ENCODE assay signal across 1 cellular context in the genomic region with DNA sequence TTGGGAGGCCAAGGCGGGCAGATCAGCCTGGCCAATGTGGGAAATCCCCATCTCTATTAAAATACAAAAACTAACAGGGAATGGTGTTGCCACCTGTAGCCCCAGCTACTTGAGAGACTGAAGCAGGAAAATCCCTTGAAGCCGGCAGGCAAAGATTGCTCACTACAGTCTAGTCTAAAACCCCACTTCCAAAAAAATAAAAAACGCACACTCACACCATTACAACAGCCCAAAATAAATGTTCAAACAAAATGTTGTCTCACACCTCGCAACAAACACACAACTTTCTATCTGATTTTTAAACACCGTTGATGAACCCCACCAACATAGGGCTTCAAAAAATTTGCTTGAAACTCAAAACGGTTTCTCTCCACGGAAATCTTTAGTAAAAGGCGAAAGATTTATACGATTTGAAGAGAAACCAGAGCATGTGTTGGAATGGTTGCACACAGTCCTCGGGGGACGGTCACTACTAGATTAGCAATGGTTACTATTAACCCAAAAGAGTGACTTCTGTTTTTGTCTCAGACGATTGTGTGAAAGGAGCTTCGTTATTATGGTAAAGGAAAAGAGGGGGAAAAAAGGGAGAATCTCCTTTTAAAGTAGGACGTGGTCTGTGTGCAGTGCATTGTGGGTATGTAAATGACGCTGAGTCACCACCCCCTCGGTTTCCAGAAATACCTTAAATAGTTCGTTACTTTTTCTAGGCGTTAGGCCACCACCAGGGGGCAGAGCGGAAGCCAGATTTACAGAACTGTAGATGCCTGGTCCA.
TF ChIP-seq lines count a peak whose summit lies in the region.

RNU5D-1 (minus strand) TSS at position 430 of the 772 bp plus-strand sequence.

TF ChIP-seq in K562, 482 proteins besides CTCF, POLR2A, EP300 and RAD21 (continued from another document and continues in another):
- TF ChIP-seq FOXM1 (IDR thresholded peaks at IDR 0.05; ENCODE audit: low read depth) (0 out of 2 replicates have a peak, but pooled peaks have one; percentile 61), FOXM1 (CRISPR knock-in tag; IDR thresholded peaks at IDR 0.05; ENCODE audit: low read depth) (peak; percentile 66; the same call in 1 of the 2 replicates), NEUROD1 (IDR thresholded peaks at IDR 0.05; ENCODE audit: borderline replicate concordance, low read depth, low read length, partially characterized antibody) (peak; percentile 86), BRD9 (IDR thresholded peaks at IDR 0.05; ENCODE audit: low read depth, partially characterized antibody) (peak; percentile 92), SUPT5H (IDR thresholded peaks at IDR 0.05) (peak; percentile 100), CCNT2 (IDR thresholded peaks at IDR 0.05; ENCODE audit: borderline replicate concordance, extremely low read depth, insufficient read length, low read depth, low read length) (peak; percentile 50), HES1 (IDR thresholded peaks at IDR 0.05; ENCODE audit: low read depth) (no peak), SREBF2 (CRISPR knock-in tag; IDR thresholded peaks at IDR 0.05) (0 out of 2 replicates have a peak, but pooled peaks have one; percentile 25), RNF2 (IDR thresholded peaks at IDR 0.05) (peak; percentile 100), CTCFL (IDR thresholded peaks at IDR 0.05; ENCODE audit: borderline replicate concordance, insufficient read depth, low read depth, low read length, poor library complexity, severe bottlenecking) (peak; percentile 89), PCBP1 (IDR thresholded peaks at IDR 0.05; ENCODE audit: low read depth, low read length, poor library complexity, severe bottlenecking) (no peak), NELFE (IDR thresholded peaks at IDR 0.05; ENCODE audit: insufficient read depth, insufficient read length) (peak; percentile 74), RBFOX2 (IDR thresholded peaks at IDR 0.05; ENCODE audit: low read depth, low read length) (peak; percentile 82), TSC22D4 (tag; IDR thresholded peaks at IDR 0.05) (no peak), ATF7 (IDR thresholded peaks at IDR 0.05) (peak; percentile 87), ZNF277 (CRISPR knock-in tag; IDR thresholded peaks at IDR 0.05; ENCODE audit: borderline replicate concordance) (no peak), GTF3C2 (IDR thresholded peaks at IDR 0.05; ENCODE audit: borderline replicate concordance, extremely low read depth, insufficient read length) (peak; percentile 31), TARDBP (IDR thresholded peaks at IDR 0.05) (peak; percentile 99), BHLHE40 (IDR thresholded peaks at IDR 0.05; ENCODE audit: low read length) (peak; percentile 4; the same call in 1 of the 2 replicates), C11orf30 (IDR thresholded peaks at IDR 0.05; ENCODE audit: low read depth) (peak; percentile 94), STAT5A (IDR thresholded peaks at IDR 0.05; ENCODE audit: borderline replicate concordance, low read length) (peak; percentile 92), ZNF143 (CRISPR knock-in tag; IDR thresholded peaks at IDR 0.05) (peak; percentile 90), ERF (CRISPR knock-in tag; IDR thresholded peaks at IDR 0.05) (peak; percentile 100), SRSF3 (IDR thresholded peaks at IDR 0.05; ENCODE audit: insufficient read depth, low read length) (no peak), ZNF24 (IDR thresholded peaks at IDR 0.05) (peak; percentile 64)
- TF ChIP-seq, protein P1, sequence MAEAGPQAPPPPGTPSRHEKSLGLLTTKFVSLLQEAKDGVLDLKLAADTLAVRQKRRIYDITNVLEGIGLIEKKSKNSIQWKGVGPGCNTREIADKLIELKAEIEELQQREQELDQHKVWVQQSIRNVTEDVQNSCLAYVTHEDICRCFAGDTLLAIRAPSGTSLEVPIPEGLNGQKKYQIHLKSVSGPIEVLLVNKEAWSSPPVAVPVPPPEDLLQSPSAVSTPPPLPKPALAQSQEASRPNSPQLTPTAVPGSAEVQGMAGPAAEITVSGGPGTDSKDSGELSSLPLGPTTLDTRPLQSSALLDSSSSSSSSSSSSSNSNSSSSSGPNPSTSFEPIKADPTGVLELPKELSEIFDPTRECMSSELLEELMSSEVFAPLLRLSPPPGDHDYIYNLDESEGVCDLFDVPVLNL (CRISPR knock-in tag; IDR thresholded peaks at IDR 0.05; ENCODE audit: low read depth), result peak; percentile 39; the same call in 1 of the 2 replicates
- TF ChIP-seq, protein P2, sequence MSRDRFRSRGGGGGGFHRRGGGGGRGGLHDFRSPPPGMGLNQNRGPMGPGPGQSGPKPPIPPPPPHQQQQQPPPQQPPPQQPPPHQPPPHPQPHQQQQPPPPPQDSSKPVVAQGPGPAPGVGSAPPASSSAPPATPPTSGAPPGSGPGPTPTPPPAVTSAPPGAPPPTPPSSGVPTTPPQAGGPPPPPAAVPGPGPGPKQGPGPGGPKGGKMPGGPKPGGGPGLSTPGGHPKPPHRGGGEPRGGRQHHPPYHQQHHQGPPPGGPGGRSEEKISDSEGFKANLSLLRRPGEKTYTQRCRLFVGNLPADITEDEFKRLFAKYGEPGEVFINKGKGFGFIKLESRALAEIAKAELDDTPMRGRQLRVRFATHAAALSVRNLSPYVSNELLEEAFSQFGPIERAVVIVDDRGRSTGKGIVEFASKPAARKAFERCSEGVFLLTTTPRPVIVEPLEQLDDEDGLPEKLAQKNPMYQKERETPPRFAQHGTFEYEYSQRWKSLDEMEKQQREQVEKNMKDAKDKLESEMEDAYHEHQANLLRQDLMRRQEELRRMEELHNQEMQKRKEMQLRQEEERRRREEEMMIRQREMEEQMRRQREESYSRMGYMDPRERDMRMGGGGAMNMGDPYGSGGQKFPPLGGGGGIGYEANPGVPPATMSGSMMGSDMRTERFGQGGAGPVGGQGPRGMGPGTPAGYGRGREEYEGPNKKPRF (IDR thresholded peaks at IDR 0.05; ENCODE audit: low read depth, low read length), result peak; percentile 67
- TF ChIP-seq, protein P3, sequence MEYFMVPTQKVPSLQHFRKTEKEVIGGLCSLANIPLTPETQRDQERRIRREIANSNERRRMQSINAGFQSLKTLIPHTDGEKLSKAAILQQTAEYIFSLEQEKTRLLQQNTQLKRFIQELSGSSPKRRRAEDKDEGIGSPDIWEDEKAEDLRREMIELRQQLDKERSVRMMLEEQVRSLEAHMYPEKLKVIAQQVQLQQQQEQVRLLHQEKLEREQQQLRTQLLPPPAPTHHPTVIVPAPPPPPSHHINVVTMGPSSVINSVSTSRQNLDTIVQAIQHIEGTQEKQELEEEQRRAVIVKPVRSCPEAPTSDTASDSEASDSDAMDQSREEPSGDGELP (CRISPR knock-in tag; IDR thresholded peaks at IDR 0.05; ENCODE audit: borderline replicate concordance), result peak; percentile 33
- TF ChIP-seq, protein P4, sequence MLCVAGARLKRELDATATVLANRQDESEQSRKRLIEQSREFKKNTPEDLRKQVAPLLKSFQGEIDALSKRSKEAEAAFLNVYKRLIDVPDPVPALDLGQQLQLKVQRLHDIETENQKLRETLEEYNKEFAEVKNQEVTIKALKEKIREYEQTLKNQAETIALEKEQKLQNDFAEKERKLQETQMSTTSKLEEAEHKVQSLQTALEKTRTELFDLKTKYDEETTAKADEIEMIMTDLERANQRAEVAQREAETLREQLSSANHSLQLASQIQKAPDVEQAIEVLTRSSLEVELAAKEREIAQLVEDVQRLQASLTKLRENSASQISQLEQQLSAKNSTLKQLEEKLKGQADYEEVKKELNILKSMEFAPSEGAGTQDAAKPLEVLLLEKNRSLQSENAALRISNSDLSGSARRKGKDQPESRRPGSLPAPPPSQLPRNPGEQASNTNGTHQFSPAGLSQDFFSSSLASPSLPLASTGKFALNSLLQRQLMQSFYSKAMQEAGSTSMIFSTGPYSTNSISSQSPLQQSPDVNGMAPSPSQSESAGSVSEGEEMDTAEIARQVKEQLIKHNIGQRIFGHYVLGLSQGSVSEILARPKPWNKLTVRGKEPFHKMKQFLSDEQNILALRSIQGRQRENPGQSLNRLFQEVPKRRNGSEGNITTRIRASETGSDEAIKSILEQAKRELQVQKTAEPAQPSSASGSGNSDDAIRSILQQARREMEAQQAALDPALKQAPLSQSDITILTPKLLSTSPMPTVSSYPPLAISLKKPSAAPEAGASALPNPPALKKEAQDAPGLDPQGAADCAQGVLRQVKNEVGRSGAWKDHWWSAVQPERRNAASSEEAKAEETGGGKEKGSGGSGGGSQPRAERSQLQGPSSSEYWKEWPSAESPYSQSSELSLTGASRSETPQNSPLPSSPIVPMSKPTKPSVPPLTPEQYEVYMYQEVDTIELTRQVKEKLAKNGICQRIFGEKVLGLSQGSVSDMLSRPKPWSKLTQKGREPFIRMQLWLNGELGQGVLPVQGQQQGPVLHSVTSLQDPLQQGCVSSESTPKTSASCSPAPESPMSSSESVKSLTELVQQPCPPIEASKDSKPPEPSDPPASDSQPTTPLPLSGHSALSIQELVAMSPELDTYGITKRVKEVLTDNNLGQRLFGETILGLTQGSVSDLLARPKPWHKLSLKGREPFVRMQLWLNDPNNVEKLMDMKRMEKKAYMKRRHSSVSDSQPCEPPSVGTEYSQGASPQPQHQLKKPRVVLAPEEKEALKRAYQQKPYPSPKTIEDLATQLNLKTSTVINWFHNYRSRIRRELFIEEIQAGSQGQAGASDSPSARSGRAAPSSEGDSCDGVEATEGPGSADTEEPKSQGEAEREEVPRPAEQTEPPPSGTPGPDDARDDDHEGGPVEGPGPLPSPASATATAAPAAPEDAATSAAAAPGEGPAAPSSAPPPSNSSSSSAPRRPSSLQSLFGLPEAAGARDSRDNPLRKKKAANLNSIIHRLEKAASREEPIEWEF (CRISPR knock-in tag; IDR thresholded peaks at IDR 0.05), result peak; percentile 45; the same call in 1 of the 2 replicates
- TF ChIP-seq, protein P5, sequence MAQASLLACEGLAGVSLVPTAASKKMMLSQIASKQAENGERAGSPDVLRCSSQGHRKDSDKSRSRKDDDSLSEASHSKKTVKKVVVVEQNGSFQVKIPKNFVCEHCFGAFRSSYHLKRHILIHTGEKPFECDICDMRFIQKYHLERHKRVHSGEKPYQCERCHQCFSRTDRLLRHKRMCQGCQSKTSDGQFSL (CRISPR knock-in tag; IDR thresholded peaks at IDR 0.05), result peak; percentile 51; the same call in 1 of the 2 replicates
- TF ChIP-seq, protein P5 (tag; IDR thresholded peaks at IDR 0.05), result peak; percentile 22 to 31; a peak in 1 of 4 replicates
- TF ChIP-seq, protein P6, sequence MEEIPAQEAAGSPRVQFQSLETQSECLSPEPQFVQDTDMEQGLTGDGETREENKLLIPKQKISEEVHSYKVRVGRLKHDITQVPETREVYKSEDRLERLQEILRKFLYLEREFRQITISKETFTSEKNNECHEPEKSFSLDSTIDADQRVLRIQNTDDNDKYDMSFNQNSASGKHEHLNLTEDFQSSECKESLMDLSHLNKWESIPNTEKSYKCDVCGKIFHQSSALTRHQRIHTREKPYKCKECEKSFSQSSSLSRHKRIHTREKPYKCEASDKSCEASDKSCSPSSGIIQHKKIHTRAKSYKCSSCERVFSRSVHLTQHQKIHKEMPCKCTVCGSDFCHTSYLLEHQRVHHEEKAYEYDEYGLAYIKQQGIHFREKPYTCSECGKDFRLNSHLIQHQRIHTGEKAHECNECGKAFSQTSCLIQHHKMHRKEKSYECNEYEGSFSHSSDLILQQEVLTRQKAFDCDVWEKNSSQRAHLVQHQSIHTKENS (CRISPR knock-in tag; IDR thresholded peaks at IDR 0.05), result peak; percentile 97
